ENCODE assay signal across 10 cellular contexts in genomic region chr17:17151055-17151454, GRCh38. TPM values are rescaled to one million over a fixed set of nuclear protein-coding genes. Genes with fewer than 3 reads are reported as not detected.
DNase-seq lines count a peak whose midpoint lies in the region; ATAC-seq and TF ChIP-seq lines count a peak whose summit lies in the region.
"Had no signal": no experiment of that assay in that cellular context is flagged by ENCODE, and none has a peak within 500 bp of the region (broad histone marks: within the 10 kb centered on the region; RNA-seq: fewer than 3 reads in every experiment).

No MANE protein-coding gene starts in this region.

- H3K4me3 ChIP-seq in BJ (ENCODE audit: low read depth, low read length) (no peak overlapping the region), brain microvascular endothelial cell (ENCODE audit: low read depth, low read length) (no peak overlapping the region), ovary (no peak overlapping the region)
- no peak overlapping the region for H3K4me3 ChIP-seq in effector memory CD4-positive, alpha-beta T cell (ENCODE audit: insufficient read depth, low read depth, low read length, poor library complexity, severe bottlenecking)

- H3K27ac ChIP-seq in brain microvascular endothelial cell (peak overlapping the region; percentile 61), ovary (no peak overlapping the region)
- no peak overlapping the region for H3K27ac ChIP-seq in effector memory CD4-positive, alpha-beta T cell (ENCODE audit: insufficient read depth, low read length, poor library complexity, severe bottlenecking)

- peak overlapping the region; percentile 79 for H3K4me3 Mint-ChIP-seq in natural killer cell treated with Interleukin-12 subunit alpha and Interleukin-12 subunit beta and Interleukin-15 and Interleukin-18, amount 100 ng/mL, for 72 hours
- H3K4me3 Mint-ChIP-seq: H9 had no signal

- no peaks in the 10 kb centered on the region for H3K9me3 Mint-ChIP-seq in natural killer cell treated with Interleukin-12 subunit alpha and Interleukin-12 subunit beta and Interleukin-15 and Interleukin-18, amount 100 ng/mL, for 72 hours
- H3K9me3 Mint-ChIP-seq: H9 had no signal

- CTCF ChIA-PET in BJ (lab: Yijun Ruan, JAX) = interaction anchor here (0.8 kb wide), 1 partner anchor 10 kb away, joined by 3 read pairs; no protein-coding TSS in a partner anchor

- DNase-seq in BJ (ENCODE audit: low read depth) (peak; percentile 79), HPDE6-E6E7 (ENCODE audit: extremely low spot score) (peak; percentile 39), brain microvascular endothelial cell (peak; percentile 77), NCI-H345 treated with DMSO at 0.1 percent for 48 hours (lab: John Stamatoyannopoulos, UW; ENCODE audit: unreplicated experiment) (no peak), ovary (no peak)
- no peak for DNase-seq in natural killer cell treated with Interleukin-12 subunit alpha and Interleukin-12 subunit beta and Interleukin-15 and Interleukin-18, amount 100 ng/mL, for 72 hours (ENCODE audit: low spot score)
- DNase-seq in effector memory CD4-positive, alpha-beta T cell = no peak
- DNase-seq: central memory CD4-positive, alpha-beta T cell; H9 had no signal

- H3K36me3 Mint-ChIP-seq in natural killer cell treated with Interleukin-12 subunit alpha and Interleukin-12 subunit beta and Interleukin-15 and Interleukin-18, amount 100 ng/mL, for 72 hours = peaks cover 6% of the 10 kb centered on the region

- H3K4me1 Mint-ChIP-seq in natural killer cell treated with Interleukin-12 subunit alpha and Interleukin-12 subunit beta and Interleukin-15 and Interleukin-18, amount 100 ng/mL, for 72 hours (ENCODE audit: low read depth in 2 of 2) = peaks cover 24 to 34% of the 10 kb centered on the region in 2 donors
- H3K4me1 Mint-ChIP-seq: H9 had no signal

- no peak for TF ChIP-seq POLR2A in ovary (IDR thresholded peaks at IDR 0.05)

- POLR2A ChIA-PET in BJ (lab: Charles Lee) = no interaction called here

- no peaks in the 10 kb centered on the region for H3K27me3 Mint-ChIP-seq in natural killer cell treated with Interleukin-12 subunit alpha and Interleukin-12 subunit beta and Interleukin-15 and Interleukin-18, amount 100 ng/mL, for 72 hours

- in situ Hi-C loops in brain microvascular endothelial cell (cut with HindIII; ENCODE audit: low pct_ligation_motif_present, low sequenced_read_pairs) = no loop called here

- peak overlapping the region; percentile 73 to 87 for H3K27ac Mint-ChIP-seq in natural killer cell treated with Interleukin-12 subunit alpha and Interleukin-12 subunit beta and Interleukin-15 and Interleukin-18, amount 100 ng/mL, for 72 hours

- TF ChIP-seq EP300 in ovary (IDR thresholded peaks at IDR 0.05) = no peak

- H3K27me3 ChIP-seq in BJ (ENCODE audit: control insufficient read depth, insufficient read depth, low read length) (no peaks in the 10 kb centered on the region), brain microvascular endothelial cell (replicated peaks) (no peaks in the 10 kb centered on the region), ovary (no peaks in the 10 kb centered on the region)
- no peaks in the 10 kb centered on the region for H3K27me3 ChIP-seq in effector memory CD4-positive, alpha-beta T cell (replicated peaks; ENCODE audit: control insufficient read depth, insufficient read depth, low read length, poor library complexity, severe bottlenecking)

- H3K36me3 ChIP-seq in BJ (ENCODE audit: control insufficient read depth, insufficient read depth, low read length) (peaks cover 41% of the 10 kb centered on the region), brain microvascular endothelial cell (replicated peaks) (peaks cover 73% of the 10 kb centered on the region), ovary (no peaks in the 10 kb centered on the region)
- H3K36me3 ChIP-seq in effector memory CD4-positive, alpha-beta T cell (ENCODE audit: control insufficient read depth, insufficient read depth, low read length) = peaks cover 48% of the 10 kb centered on the region

- TF ChIP-seq CTCF in BJ (IDR thresholded peaks at IDR 0.05; ENCODE audit: insufficient read depth, low read depth, low read length) = no peak
- TF ChIP-seq CTCF in brain microvascular endothelial cell (IDR thresholded peaks at IDR 0.05; ENCODE audit: low read depth, low read length, missing control alignments) = no peak
- TF ChIP-seq CTCF in ovary (IDR thresholded peaks at IDR 0.05) = no peak

- ATAC-seq in natural killer cell treated with Interleukin-12 subunit alpha and Interleukin-12 subunit beta and Interleukin-15 and Interleukin-18, amount 100 ng/mL, for 72 hours = peak; percentile 33 to 53
- no peak for ATAC-seq in GM21737 (IDR thresholded peaks at IDR 0.05; ENCODE audit: unreplicated experiment)

- intact Hi-C loops in ovary (cut with DNase I) = no loop called here

- WGBS in ovary, 3 donors = 89 to 97% (median 96%) methylated on average over 5 of the region's 5 CpGs

- H3K4me1 ChIP-seq in ovary (ENCODE audit: insufficient read depth) = no peaks in the 10 kb centered on the region
- peaks cover 37% of the 10 kb centered on the region for H3K4me1 ChIP-seq in effector memory CD4-positive, alpha-beta T cell (ENCODE audit: control insufficient read depth, insufficient read depth, low read length, poor library complexity, severe bottlenecking)

- H3K9me3 ChIP-seq in ovary = no peaks in the 10 kb centered on the region
- H3K9me3 ChIP-seq in effector memory CD4-positive, alpha-beta T cell (ENCODE audit: control insufficient read depth, low read length) = no peaks in the 10 kb centered on the region

RNA-seq across cellular contexts. Expression of gene PLD6, which starts 55.1 kb away (rescaled TPM):
- polyA plus RNA-seq in BJ (2011; rRNA removed) (1.5 TPM in 2 replicates), ovary (1 to 10 TPM; 7.2 to 7.3 TPM)
- polyA minus RNA-seq in BJ (2011; rRNA and poly(A)+ RNA removed) = 1.00 and 1.3 TPM in 2 replicates
- 10 to 100 TPM in 1 of 2 donors, 1 to 10 TPM in 1; 3.4 to 18.2 TPM for total RNA-seq in natural killer cell treated with Interleukin-12 subunit alpha and Interleukin-12 subunit beta and Interleukin-15 and Interleukin-18, amount 100 ng/mL, for 72 hours
- total RNA-seq in ovary = 10 to 100 TPM in 1 of 7 donors, 1 to 10 TPM in 6; 2.7 to 12.8 (median 7.5) TPM

Comparison
In these comparisons a context has a peak if more than half of its experiments do, and no peak if none do; other contexts are left out.
1. DNase-seq: peak in BJ (single experiment), HPDE6-E6E7 (single experiment) and brain microvascular endothelial cell (single experiment); none in natural killer cell treated with Interleukin-12 subunit alpha and Interleukin-12 subunit beta and Interleukin-15 and Interleukin-18, amount 100 ng/mL, for 72 hours (single experiment), NCI-H345 treated with DMSO at 0.1 percent for 48 hours (single experiment), ovary (0 of 5) and effector memory CD4-positive, alpha-beta T cell (0 of 3).